Comparison of ENCODE assay signal across 29 cellular contexts in the genomic region with DNA sequence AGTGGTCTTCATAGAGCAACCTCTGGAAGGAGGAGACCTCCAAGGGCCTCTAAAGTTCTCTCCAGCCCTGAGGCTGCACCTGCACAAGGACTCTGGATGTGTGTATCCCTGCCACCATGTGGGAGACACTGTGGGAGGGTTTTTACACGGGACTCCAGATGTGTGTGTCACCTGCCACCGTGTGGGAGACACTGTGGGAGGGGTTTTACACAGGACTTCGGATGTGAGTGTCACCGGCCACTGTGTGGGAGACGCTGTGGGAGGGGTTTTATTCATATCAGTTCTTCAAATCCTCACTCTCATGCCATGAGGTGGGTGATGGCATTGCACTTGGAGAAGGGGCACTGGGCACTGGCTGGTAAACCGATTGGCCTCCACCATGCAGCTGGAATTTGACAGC.
"Had no signal": no experiment of that assay in that cellular context is flagged by ENCODE, and none has a peak within 500 bp of the region (broad histone marks: within the 10 kb centered on the region; RNA-seq: fewer than 3 reads in every experiment).

No MANE protein-coding gene starts in this region.

- H3K27ac Mint-ChIP-seq: stimulated activated effector memory CD8-positive, alpha-beta T cell treated with anti-CD3 and anti-CD28 coated beads, Interleukin-12 subunit alpha, Interleukin-12 subunit beta, amount 100 ng/mL, for 72 hours; stimulated activated memory B cell treated with anti-CD40 and anti-IgM and Interleukin-4, amounts not matched to agents 10 μg/mL and 1 μg/mL and 100 μg/mL, for 72 hours; stimulated activated naive B cell treated with anti-CD40 and anti-IgM and Interleukin-4, amounts not matched to agents 10 μg/mL and 1 μg/mL and 100 μg/mL, for 72 hours; stimulated activated naive CD8-positive, alpha-beta T cell treated with anti-CD3 and anti-CD28 coated beads, Interleukin-15, amount 100 ng/mL, for 72 hours; stimulated activated naive CD8-positive, alpha-beta T cell treated with anti-CD3 and anti-CD28 coated beads, Interleukin-15, Interleukin-2, amounts not matched to agents 100 ng/mL and 50 ng/mL, for 24 hours; type B pancreatic cell had no signal

- H3K36me3 Mint-ChIP-seq: stimulated activated effector memory CD8-positive, alpha-beta T cell treated with anti-CD3 and anti-CD28 coated beads, Interleukin-12 subunit alpha, Interleukin-12 subunit beta, amount 100 ng/mL, for 72 hours; stimulated activated memory B cell treated with anti-CD40 and anti-IgM and Interleukin-4, amounts not matched to agents 10 μg/mL and 1 μg/mL and 100 μg/mL, for 72 hours; stimulated activated naive B cell treated with anti-CD40 and anti-IgM and Interleukin-4, amounts not matched to agents 10 μg/mL and 1 μg/mL and 100 μg/mL, for 72 hours; type B pancreatic cell had no signal

- H3K4me1 ChIP-seq: stomach, suprapubic skin, thyroid gland, tibial nerve, transverse colon, upper lobe of right lung, uterus had no signal

- FAIRE-seq: urothelium cell line had no signal

- H3K4me1 Mint-ChIP-seq: stimulated activated effector memory CD8-positive, alpha-beta T cell treated with anti-CD3 and anti-CD28 coated beads, Interleukin-12 subunit alpha, Interleukin-12 subunit beta, amount 100 ng/mL, for 72 hours; stimulated activated memory B cell treated with anti-CD40 and anti-IgM and Interleukin-4, amounts not matched to agents 10 μg/mL and 1 μg/mL and 100 μg/mL, for 72 hours; stimulated activated naive B cell treated with anti-CD40 and anti-IgM and Interleukin-4, amounts not matched to agents 10 μg/mL and 1 μg/mL and 100 μg/mL, for 72 hours; stimulated activated naive CD8-positive, alpha-beta T cell treated with anti-CD3 and anti-CD28 coated beads, Interleukin-15, amount 100 ng/mL, for 72 hours had no signal

- H3K27ac ChIP-seq: stomach, suprapubic skin, testis, thoracic aorta, thyroid gland, tibial artery, tibial nerve, transverse colon, upper lobe of left lung, upper lobe of right lung, uterus, vagina had no signal

- H3K9me3 ChIP-seq: stomach, suprapubic skin, testis, thoracic aorta, thyroid gland, tibial artery, transverse colon, upper lobe of left lung, upper lobe of right lung, uterus, vagina had no signal

- H3K27me3 Mint-ChIP-seq: stimulated activated memory B cell treated with anti-CD40 and anti-IgM and Interleukin-4, amounts not matched to agents 10 μg/mL and 1 μg/mL and 100 μg/mL, for 72 hours; stimulated activated naive B cell treated with anti-CD40 and anti-IgM and Interleukin-4, amounts not matched to agents 10 μg/mL and 1 μg/mL and 100 μg/mL, for 72 hours; stimulated activated naive CD8-positive, alpha-beta T cell treated with anti-CD3 and anti-CD28 coated beads, Interleukin-15, amount 100 ng/mL, for 72 hours; stimulated activated naive CD8-positive, alpha-beta T cell treated with anti-CD3 and anti-CD28 coated beads, Interleukin-15, Interleukin-2, amounts not matched to agents 100 ng/mL and 50 ng/mL, for 24 hours had no signal

- DNase-seq: stimulated activated CD4-positive, alpha-beta T cell treated with anti-CD3 and anti-CD28 coated beads, Interleukin-2, amount 100 ng/mL, for 48 hours; stimulated activated CD4-positive, alpha-beta T cell treated with anti-CD3 and anti-CD28 coated beads, Interleukin-4, amount 100 ng/mL, for 1 hour; stimulated activated CD4-positive, alpha-beta T cell treated with anti-CD3 and anti-CD28 coated beads, Interleukin-4, amount 100 ng/mL, for 24 hours; stimulated activated CD4-positive, alpha-beta T cell treated with anti-CD3 and anti-CD28 coated beads, Interleukin-4, amount 100 ng/mL, for 4 hours; stimulated activated CD8-positive, alpha-beta memory T cell treated with anti-CD3 and anti-CD28 coated beads, Interleukin-4, amount 100 ng/mL, for 48 hours; stimulated activated naive B cell treated with anti-CD40 and anti-IgM and Interleukin-4, amounts not matched to agents 10 μg/mL and 1 μg/mL and 100 μg/mL, for 72 hours; stimulated activated naive CD4-positive, alpha-beta T cell; stimulated activated naive CD4-positive, alpha-beta T cell treated with Interleukin-2 at 50 U/mL for 16 hours; stimulated activated naive CD8-positive, alpha-beta T cell treated with anti-CD3 and anti-CD28 coated beads, Interleukin-15, amount 100 ng/mL, for 72 hours; stimulated activated naive CD8-positive, alpha-beta T cell treated with anti-CD3 and anti-CD28 coated beads, Interleukin-15, Interleukin-2, amounts not matched to agents 100 U/mL and 50 U/mL, for 24 hours; stomach; substantia nigra; testis; thyroid gland; tibial artery; transverse colon; trophoblast cell; upper lobe of left lung; upper lobe of right lung; uterus had no signal

- H3K36me3 ChIP-seq: stomach, suprapubic skin, thoracic aorta, thyroid gland, tibial artery, tibial nerve, transverse colon, upper lobe of left lung, upper lobe of right lung, uterus, vagina had no signal

- H3K4me3 ChIP-seq: stomach, suprapubic skin, testis, thoracic aorta, thyroid gland, tibial artery, tibial nerve, transverse colon, upper lobe of left lung, upper lobe of right lung, uterus, vagina had no signal

- H3K27me3 ChIP-seq: stomach, testis, thyroid gland, tibial artery, tibial nerve, transverse colon, upper lobe of left lung, uterus, vagina had no signal

- ATAC-seq: stimulated activated effector memory CD8-positive, alpha-beta T cell treated with anti-CD3 and anti-CD28 coated beads, Interleukin-12 subunit alpha, Interleukin-12 subunit beta, amount 100 ng/mL, for 72 hours; stimulated activated memory B cell treated with anti-CD40 and anti-IgM and Interleukin-4, amounts not matched to agents 10 μg/mL and 1 μg/mL and 100 μg/mL, for 72 hours; stimulated activated naive B cell treated with anti-CD40 and anti-IgM and Interleukin-4, amounts not matched to agents 10 μg/mL and 1 μg/mL and 100 μg/mL, for 72 hours; stimulated activated naive CD8-positive, alpha-beta T cell treated with anti-CD3 and anti-CD28 coated beads, Interleukin-15, amount 100 ng/mL, for 72 hours; stimulated activated naive CD8-positive, alpha-beta T cell treated with anti-CD3 and anti-CD28 coated beads, Interleukin-15, Interleukin-2, amounts not matched to agents 100 U/mL and 50 U/mL, for 24 hours; upper lobe of right lung had no signal

- H3K9me3 Mint-ChIP-seq: stimulated activated effector memory CD8-positive, alpha-beta T cell treated with anti-CD3 and anti-CD28 coated beads, Interleukin-12 subunit alpha, Interleukin-12 subunit beta, amount 100 ng/mL, for 72 hours; stimulated activated memory B cell treated with anti-CD40 and anti-IgM and Interleukin-4, amounts not matched to agents 10 μg/mL and 1 μg/mL and 100 μg/mL, for 72 hours; stimulated activated naive B cell treated with anti-CD40 and anti-IgM and Interleukin-4, amounts not matched to agents 10 μg/mL and 1 μg/mL and 100 μg/mL, for 72 hours; stimulated activated naive CD8-positive, alpha-beta T cell treated with anti-CD3 and anti-CD28 coated beads, Interleukin-15, amount 100 ng/mL, for 72 hours; stimulated activated naive CD8-positive, alpha-beta T cell treated with anti-CD3 and anti-CD28 coated beads, Interleukin-15, Interleukin-2, amounts not matched to agents 100 ng/mL and 50 ng/mL, for 24 hours; type B pancreatic cell had no signal

- H3K4me3 Mint-ChIP-seq: stimulated activated effector memory CD8-positive, alpha-beta T cell treated with anti-CD3 and anti-CD28 coated beads, Interleukin-12 subunit alpha, Interleukin-12 subunit beta, amount 100 ng/mL, for 72 hours; stimulated activated memory B cell treated with anti-CD40 and anti-IgM and Interleukin-4, amounts not matched to agents 10 μg/mL and 1 μg/mL and 100 μg/mL, for 72 hours; stimulated activated naive B cell treated with anti-CD40 and anti-IgM and Interleukin-4, amounts not matched to agents 10 μg/mL and 1 μg/mL and 100 μg/mL, for 72 hours; stimulated activated naive CD8-positive, alpha-beta T cell treated with anti-CD3 and anti-CD28 coated beads, Interleukin-15, amount 100 ng/mL, for 72 hours; stimulated activated naive CD8-positive, alpha-beta T cell treated with anti-CD3 and anti-CD28 coated beads, Interleukin-15, Interleukin-2, amounts not matched to agents 100 ng/mL and 50 ng/mL, for 24 hours; type B pancreatic cell had no signal
